ENCODE assay signal across 1 cellular context in the genomic region with DNA sequence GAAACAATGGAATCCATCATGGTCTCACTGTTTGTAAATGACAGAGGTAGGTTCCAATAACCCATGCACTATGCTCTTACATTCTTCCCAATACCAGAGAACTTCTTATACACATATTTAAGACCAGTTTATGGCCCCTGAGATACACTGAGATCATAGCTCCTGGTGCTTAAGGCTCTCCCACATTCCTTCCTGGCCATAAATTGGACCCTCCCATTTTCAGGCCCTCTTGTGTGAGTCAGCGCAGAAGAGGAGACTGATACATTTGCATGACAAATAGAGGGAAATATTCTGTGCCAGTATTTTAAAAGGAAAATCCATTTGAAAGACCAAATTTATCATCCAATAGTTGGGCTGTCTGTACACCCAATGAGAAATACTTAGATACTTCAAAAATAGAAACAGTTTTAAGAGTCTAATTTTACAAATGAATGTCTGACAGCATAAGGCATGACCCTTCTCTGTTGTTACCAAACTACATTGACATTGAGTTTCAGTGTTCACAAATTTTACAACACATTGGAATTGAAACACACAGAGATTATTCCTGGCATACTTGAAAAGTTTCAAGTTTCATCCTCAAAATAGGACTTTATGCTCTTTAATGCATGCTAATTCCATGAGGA.
TF ChIP-seq lines count a peak whose summit lies in the region.

No MANE protein-coding gene starts in this region.

TF ChIP-seq in HCT116, 20 proteins besides CTCF, POLR2A, EP300 and RAD21 (continued from another document):
- TF ChIP-seq ELF1 (IDR thresholded peaks at IDR 0.05; ENCODE audit: borderline replicate concordance, low read depth), result no peak
- no peak for TF ChIP-seq ZFX (IDR thresholded peaks at IDR 0.05)
TF ChIP-seq in HCT116: peak in this region for 0.
